ENCODE assay signal across 1 cellular context in the genomic region with DNA sequence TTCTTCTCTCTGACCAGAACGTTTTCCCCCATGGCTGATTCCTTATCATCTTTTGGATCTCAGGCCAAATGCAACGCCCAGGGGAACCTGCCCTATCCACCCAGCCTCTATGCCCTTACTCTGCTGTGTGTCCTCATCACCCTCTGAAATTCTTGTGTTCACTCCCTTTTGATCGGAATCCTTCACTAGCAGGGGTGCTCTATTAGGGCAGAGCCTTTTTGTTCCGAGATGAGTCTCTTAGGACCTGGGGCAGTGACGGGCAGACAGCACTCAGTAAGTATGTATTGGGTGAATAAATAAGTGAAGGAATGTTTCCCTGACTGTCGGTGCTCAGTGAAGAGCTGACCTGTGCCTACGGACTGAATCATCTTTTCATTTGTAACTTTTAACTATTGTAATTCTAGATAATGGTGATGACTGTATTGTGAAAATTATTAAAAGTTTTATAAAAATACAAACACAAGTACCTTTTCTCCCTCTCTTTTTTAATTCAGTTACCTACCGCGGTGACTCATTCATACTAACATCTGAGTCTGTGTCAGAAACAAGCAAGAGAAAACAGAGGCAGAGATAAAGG.
TF ChIP-seq lines count a peak whose summit lies in the region.

No MANE protein-coding gene starts in this region.

TF ChIP-seq in H1, 55 proteins besides CTCF, POLR2A, EP300 and RAD21 (continued from another document):
- TF ChIP-seq TBP (IDR thresholded peaks at IDR 0.05; ENCODE audit: low read depth, low read length) = no peak
- TF ChIP-seq BRCA1 (IDR thresholded peaks at IDR 0.05; ENCODE audit: low read depth, low read length) = no peak
- TF ChIP-seq TEAD4 (IDR thresholded peaks at IDR 0.05; ENCODE audit: low read depth, low read length) = no peak
- no peak for TF ChIP-seq CBX5 (IDR thresholded peaks at IDR 0.05; ENCODE audit: low read depth, low read length)
- TF ChIP-seq JUND (IDR thresholded peaks at IDR 0.05; ENCODE audit: low read length) = no peak
- no peak for TF ChIP-seq TAF1 (IDR thresholded peaks at IDR 0.05; ENCODE audit: low read depth, low read length)
TF ChIP-seq in H1: peak in this region for 0.
